1 cellular context compared by ENCODE assay signal in the genomic region with DNA sequence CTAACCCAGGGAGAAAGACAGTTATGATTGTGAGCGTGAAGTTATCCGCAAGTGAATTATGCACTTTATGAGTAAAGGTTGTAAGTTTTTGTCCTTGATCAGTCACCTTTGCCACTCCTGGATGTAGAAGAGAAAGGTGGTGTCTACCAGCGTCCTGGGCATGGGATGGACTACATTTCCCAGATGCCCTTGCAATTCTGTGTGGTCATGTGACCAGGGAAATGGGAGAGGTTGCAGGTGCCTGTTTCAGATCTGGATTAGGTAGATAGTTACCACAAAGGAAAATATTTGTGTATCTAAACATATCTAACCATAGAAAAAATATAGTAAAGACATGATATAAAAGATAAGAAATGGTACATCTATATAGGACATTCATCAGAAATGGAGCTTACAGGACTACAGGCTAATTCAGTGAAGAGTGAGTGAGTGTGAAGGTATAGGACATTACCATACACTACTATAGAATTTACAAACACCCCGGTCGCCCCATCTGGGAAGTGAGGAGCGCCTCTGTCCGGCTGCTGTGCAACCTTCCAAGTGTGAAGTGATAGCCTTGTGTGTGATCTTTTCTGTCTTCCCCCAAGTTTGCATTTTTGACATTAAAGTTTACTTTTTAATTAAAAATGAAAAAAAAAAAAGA.
TF ChIP-seq lines count a peak whose summit lies in the region.

No MANE protein-coding gene starts in this region.

TF ChIP-seq in HCT116, 20 proteins besides CTCF, POLR2A, EP300 and RAD21 (continued from another document):
- TF ChIP-seq, protein P1, sequence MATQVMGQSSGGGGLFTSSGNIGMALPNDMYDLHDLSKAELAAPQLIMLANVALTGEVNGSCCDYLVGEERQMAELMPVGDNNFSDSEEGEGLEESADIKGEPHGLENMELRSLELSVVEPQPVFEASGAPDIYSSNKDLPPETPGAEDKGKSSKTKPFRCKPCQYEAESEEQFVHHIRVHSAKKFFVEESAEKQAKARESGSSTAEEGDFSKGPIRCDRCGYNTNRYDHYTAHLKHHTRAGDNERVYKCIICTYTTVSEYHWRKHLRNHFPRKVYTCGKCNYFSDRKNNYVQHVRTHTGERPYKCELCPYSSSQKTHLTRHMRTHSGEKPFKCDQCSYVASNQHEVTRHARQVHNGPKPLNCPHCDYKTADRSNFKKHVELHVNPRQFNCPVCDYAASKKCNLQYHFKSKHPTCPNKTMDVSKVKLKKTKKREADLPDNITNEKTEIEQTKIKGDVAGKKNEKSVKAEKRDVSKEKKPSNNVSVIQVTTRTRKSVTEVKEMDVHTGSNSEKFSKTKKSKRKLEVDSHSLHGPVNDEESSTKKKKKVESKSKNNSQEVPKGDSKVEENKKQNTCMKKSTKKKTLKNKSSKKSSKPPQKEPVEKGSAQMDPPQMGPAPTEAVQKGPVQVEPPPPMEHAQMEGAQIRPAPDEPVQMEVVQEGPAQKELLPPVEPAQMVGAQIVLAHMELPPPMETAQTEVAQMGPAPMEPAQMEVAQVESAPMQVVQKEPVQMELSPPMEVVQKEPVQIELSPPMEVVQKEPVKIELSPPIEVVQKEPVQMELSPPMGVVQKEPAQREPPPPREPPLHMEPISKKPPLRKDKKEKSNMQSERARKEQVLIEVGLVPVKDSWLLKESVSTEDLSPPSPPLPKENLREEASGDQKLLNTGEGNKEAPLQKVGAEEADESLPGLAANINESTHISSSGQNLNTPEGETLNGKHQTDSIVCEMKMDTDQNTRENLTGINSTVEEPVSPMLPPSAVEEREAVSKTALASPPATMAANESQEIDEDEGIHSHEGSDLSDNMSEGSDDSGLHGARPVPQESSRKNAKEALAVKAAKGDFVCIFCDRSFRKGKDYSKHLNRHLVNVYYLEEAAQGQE (IDR thresholded peaks at IDR 0.05; ENCODE audit: low read depth): no peak
- no peak for TF ChIP-seq SIN3A (IDR thresholded peaks at IDR 0.05; ENCODE audit: low read depth)
- TF ChIP-seq, protein P2, sequence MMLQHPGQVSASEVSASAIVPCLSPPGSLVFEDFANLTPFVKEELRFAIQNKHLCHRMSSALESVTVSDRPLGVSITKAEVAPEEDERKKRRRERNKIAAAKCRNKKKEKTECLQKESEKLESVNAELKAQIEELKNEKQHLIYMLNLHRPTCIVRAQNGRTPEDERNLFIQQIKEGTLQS (IDR thresholded peaks at IDR 0.05): no peak
- no peak for TF ChIP-seq EZH2phosphoT487 (IDR thresholded peaks at IDR 0.05; ENCODE audit: borderline replicate concordance)
- TF ChIP-seq EZH2 (IDR thresholded peaks at IDR 0.05): no peak
- TF ChIP-seq, protein P3, sequence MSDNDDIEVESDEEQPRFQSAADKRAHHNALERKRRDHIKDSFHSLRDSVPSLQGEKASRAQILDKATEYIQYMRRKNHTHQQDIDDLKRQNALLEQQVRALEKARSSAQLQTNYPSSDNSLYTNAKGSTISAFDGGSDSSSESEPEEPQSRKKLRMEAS (IDR thresholded peaks at IDR 0.05): no peak
- no peak; the same call in 1 of the 2 replicates for TF ChIP-seq ELF1 (IDR thresholded peaks at IDR 0.05; ENCODE audit: borderline replicate concordance, low read depth)
- TF ChIP-seq SRF (IDR thresholded peaks at IDR 0.05; ENCODE audit: low read depth): no peak
- TF ChIP-seq SP1 (IDR thresholded peaks at IDR 0.05; ENCODE audit: low read depth): no peak
- TF ChIP-seq ZNF274 (IDR thresholded peaks at IDR 0.05; ENCODE audit: low read depth, low read length): no peak
- TF ChIP-seq FOSL1 (IDR thresholded peaks at IDR 0.05; ENCODE audit: low read depth): no peak
- TF ChIP-seq JUND (IDR thresholded peaks at IDR 0.05): no peak
- TF ChIP-seq YY1 (IDR thresholded peaks at IDR 0.05; ENCODE audit: extremely low read depth, insufficient replicate concordance, low read depth, low read length): peak; percentile 15
TF ChIP-seq in HCT116: peak in this region for 2.
